Comparison of ENCODE assay signal across 24 cellular contexts in the genomic region with DNA sequence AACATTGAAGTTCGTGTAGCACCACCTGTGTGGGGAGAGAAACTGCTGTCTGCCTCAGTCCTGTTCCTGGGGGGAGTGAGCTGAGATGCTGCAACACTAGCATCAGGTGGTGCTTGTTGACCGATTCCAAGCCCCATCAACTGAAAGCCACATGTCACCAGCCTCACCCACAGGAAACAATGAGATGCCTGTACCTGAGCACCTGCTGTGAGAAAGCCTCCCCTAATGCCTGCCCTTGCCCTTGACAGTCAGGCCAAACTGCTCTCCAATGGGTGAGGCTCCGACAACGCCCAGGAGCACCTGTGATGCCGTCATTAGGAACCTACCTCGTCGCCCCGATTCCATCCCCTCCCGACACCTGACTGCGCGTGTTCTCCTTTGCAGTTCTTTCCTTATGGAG.
DNase-seq lines count a peak whose midpoint lies in the region; TF ChIP-seq lines count a peak whose summit lies in the region.
"Had no signal": no experiment of that assay in that cellular context is flagged by ENCODE, and none has a peak within 500 bp of the region (broad histone marks: within the 10 kb centered on the region; RNA-seq: fewer than 3 reads in every experiment).

No MANE protein-coding gene starts in this region.

- H3K4me1 Mint-ChIP-seq in Calu3 (ENCODE audit: low read depth, unreplicated experiment), result no peaks in the 10 kb centered on the region
- H3K4me1 Mint-ChIP-seq in activated T-helper 1 cell treated with anti-CD3 and anti-CD28 coated beads, Interleukin-12 subunit alpha, Interleukin-12 subunit beta, Interleukin-2, Interleukin-4 antibody, amounts not matched to agents 30 ng/mL and 10 ng/mL and 1 ng/mL, durations not matched to agents 14 hours and 24 hours and 36 hours (ENCODE audit: low read depth), result no peaks in the 10 kb centered on the region

- DNase-seq in NCI-H526 (lab: John Stamatoyannopoulos, UW) (peak; percentile 6 to 26), NCI-H526 treated with DMSO at 0.1 percent for 48 hours (lab: John Stamatoyannopoulos, UW) (no peak), mucosa of gallbladder (ENCODE audit: low spot score) (peak; percentile 9), G401 (ENCODE audit: low spot score) (no peak), Calu3 (no peak)
- DNase-seq in activated T-helper 1 cell treated with anti-CD3 and anti-CD28 coated beads, Interleukin-12 subunit alpha, Interleukin-12 subunit beta, Interleukin-2, Interleukin-4 antibody, amounts not matched to agents 30 ng/mL and 10 ng/mL and 1 ng/mL, durations not matched to agents 14 hours and 24 hours and 36 hours (ENCODE audit: low spot score), result no peak
- DNase-seq: 8988T; ACHN; CD4-positive, alpha-beta T cell; DMS53; H9; IMR-90; NCI-H1105 treated with DMSO at 0.1 percent for 48 hours; NCI-H146; NCI-H1930; NCI-H2107; NCI-H524; NCI-H82; NK-92 treated with Interleukin-12 subunit alpha and Interleukin-12 subunit beta, amount 100 ng/mL, for 24 hours; PC-9; SJCRH30 had no signal

- intact Hi-C loops in Calu3 (cut with micrococcal nuclease; ENCODE audit: unreplicated experiment), result loop anchor here (10.0 kb wide), 1 partner anchor 874 kb away; no protein-coding TSS in a partner anchor
- intact Hi-C loops in activated T-helper 1 cell treated with anti-CD3 and anti-CD28 coated beads, Interleukin-12 subunit alpha, Interleukin-12 subunit beta, Interleukin-2, Interleukin-4 antibody, amounts not matched to agents 30 ng/mL and 10 ng/mL and 1 ng/mL, durations not matched to agents 14 hours and 24 hours and 36 hours (cut with micrococcal nuclease), result loop anchor here (10.0 kb wide), 1 partner anchor 526 kb away; no protein-coding TSS in a partner anchor

- no peak overlapping the region for H3K4me3 Mint-ChIP-seq in Calu3 (ENCODE audit: low read depth, unreplicated experiment)
- H3K4me3 Mint-ChIP-seq in activated T-helper 1 cell treated with anti-CD3 and anti-CD28 coated beads, Interleukin-12 subunit alpha, Interleukin-12 subunit beta, Interleukin-2, Interleukin-4 antibody, amounts not matched to agents 30 ng/mL and 10 ng/mL and 1 ng/mL, durations not matched to agents 14 hours and 24 hours and 36 hours, result no peak overlapping the region
- H3K4me3 Mint-ChIP-seq: CD4-positive, alpha-beta T cell; GM23338; H9 had no signal

- no peak overlapping the region for H3K27ac Mint-ChIP-seq in Calu3 (ENCODE audit: unreplicated experiment)
- no peak overlapping the region for H3K27ac Mint-ChIP-seq in activated T-helper 1 cell treated with anti-CD3 and anti-CD28 coated beads, Interleukin-12 subunit alpha, Interleukin-12 subunit beta, Interleukin-2, Interleukin-4 antibody, amounts not matched to agents 30 ng/mL and 10 ng/mL and 1 ng/mL, durations not matched to agents 14 hours and 24 hours and 36 hours
- H3K27ac Mint-ChIP-seq: CD4-positive, alpha-beta T cell; GM23338 had no signal

- H3K9me3 Mint-ChIP-seq in Calu3 (ENCODE audit: low read depth, unreplicated experiment), result no peaks in the 10 kb centered on the region
- H3K9me3 Mint-ChIP-seq in activated T-helper 1 cell treated with anti-CD3 and anti-CD28 coated beads, Interleukin-12 subunit alpha, Interleukin-12 subunit beta, Interleukin-2, Interleukin-4 antibody, amounts not matched to agents 30 ng/mL and 10 ng/mL and 1 ng/mL, durations not matched to agents 14 hours and 24 hours and 36 hours, result no peaks in the 10 kb centered on the region
- H3K9me3 Mint-ChIP-seq: CD4-positive, alpha-beta T cell; GM23338; H9 had no signal

- peak overlapping the region; percentile 47 for H3K27ac ChIP-seq in cingulate gyrus (ENCODE audit: low read depth, low read length)
- H3K27ac ChIP-seq: KMS-11, PC-9, SJCRH30 had no signal

- CTCF ChIA-PET in Calu3 (lab: Charles Lee), result no interaction called here

- in situ Hi-C loops in G401 (cut with HindIII; ENCODE audit: low sequenced_read_pairs), result no loop called here

- no peaks in the 10 kb centered on the region for H3K36me3 Mint-ChIP-seq in Calu3 (ENCODE audit: insufficient read depth, unreplicated experiment)
- no peaks in the 10 kb centered on the region for H3K36me3 Mint-ChIP-seq in activated T-helper 1 cell treated with anti-CD3 and anti-CD28 coated beads, Interleukin-12 subunit alpha, Interleukin-12 subunit beta, Interleukin-2, Interleukin-4 antibody, amounts not matched to agents 30 ng/mL and 10 ng/mL and 1 ng/mL, durations not matched to agents 14 hours and 24 hours and 36 hours (ENCODE audit: low read depth)

- no peaks in the 10 kb centered on the region for H3K27me3 Mint-ChIP-seq in Calu3 (ENCODE audit: unreplicated experiment)
- no peaks in the 10 kb centered on the region for H3K27me3 Mint-ChIP-seq in activated T-helper 1 cell treated with anti-CD3 and anti-CD28 coated beads, Interleukin-12 subunit alpha, Interleukin-12 subunit beta, Interleukin-2, Interleukin-4 antibody, amounts not matched to agents 30 ng/mL and 10 ng/mL and 1 ng/mL, durations not matched to agents 14 hours and 24 hours and 36 hours (ENCODE audit: insufficient read depth)
- H3K27me3 Mint-ChIP-seq: CD4-positive, alpha-beta T cell had no signal

- no TSS peak for BruUV-seq in Calu3 (replicated peaks; lab: Mats Ljungman, UMichigan)

- no peak for TF ChIP-seq CTCF in Calu3 (IDR thresholded peaks at IDR 0.05; ENCODE audit: unreplicated experiment)

Comparison
In these comparisons a context has a peak if more than half of its experiments do, and no peak if none do; other contexts are left out.
1. DNase-seq: peak in NCI-H526 (2 of 2) and mucosa of gallbladder (single experiment); none in NCI-H526 treated with DMSO at 0.1 percent for 48 hours (single experiment), G401 (single experiment), Calu3 (single experiment) and activated T-helper 1 cell treated with anti-CD3 and anti-CD28 coated beads, Interleukin-12 subunit alpha, Interleukin-12 subunit beta, Interleukin-2, Interleukin-4 antibody, amounts not matched to agents 30 ng/mL and 10 ng/mL and 1 ng/mL, durations not matched to agents 14 hours and 24 hours and 36 hours (single experiment).